1 cellular context compared by ENCODE assay signal in the genomic region with DNA sequence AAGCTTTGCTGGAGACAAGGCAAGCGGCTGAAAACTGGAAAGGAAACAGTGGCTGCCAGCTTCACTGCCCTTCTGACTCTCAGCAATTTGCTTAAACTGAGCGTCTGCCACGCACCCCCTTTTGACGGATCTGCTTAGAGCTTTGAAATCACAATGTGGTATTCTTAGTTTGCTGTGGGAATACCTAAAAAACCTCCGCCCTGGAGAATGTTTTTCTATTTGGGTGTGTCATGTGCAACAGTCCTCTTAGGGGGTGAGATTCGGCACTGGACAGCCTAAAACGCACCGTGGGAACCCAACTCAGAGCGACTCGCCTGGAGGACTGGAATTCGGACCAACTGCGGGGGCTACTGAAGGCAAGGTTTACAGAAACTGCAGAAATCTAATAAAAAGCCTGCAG.
TF ChIP-seq lines count a peak whose summit lies in the region.

No MANE protein-coding gene starts in this region.

TF ChIP-seq in GM23338, 12 proteins besides CTCF, POLR2A, EP300 and RAD21 (continued from another document):
- TF ChIP-seq, protein P1, sequence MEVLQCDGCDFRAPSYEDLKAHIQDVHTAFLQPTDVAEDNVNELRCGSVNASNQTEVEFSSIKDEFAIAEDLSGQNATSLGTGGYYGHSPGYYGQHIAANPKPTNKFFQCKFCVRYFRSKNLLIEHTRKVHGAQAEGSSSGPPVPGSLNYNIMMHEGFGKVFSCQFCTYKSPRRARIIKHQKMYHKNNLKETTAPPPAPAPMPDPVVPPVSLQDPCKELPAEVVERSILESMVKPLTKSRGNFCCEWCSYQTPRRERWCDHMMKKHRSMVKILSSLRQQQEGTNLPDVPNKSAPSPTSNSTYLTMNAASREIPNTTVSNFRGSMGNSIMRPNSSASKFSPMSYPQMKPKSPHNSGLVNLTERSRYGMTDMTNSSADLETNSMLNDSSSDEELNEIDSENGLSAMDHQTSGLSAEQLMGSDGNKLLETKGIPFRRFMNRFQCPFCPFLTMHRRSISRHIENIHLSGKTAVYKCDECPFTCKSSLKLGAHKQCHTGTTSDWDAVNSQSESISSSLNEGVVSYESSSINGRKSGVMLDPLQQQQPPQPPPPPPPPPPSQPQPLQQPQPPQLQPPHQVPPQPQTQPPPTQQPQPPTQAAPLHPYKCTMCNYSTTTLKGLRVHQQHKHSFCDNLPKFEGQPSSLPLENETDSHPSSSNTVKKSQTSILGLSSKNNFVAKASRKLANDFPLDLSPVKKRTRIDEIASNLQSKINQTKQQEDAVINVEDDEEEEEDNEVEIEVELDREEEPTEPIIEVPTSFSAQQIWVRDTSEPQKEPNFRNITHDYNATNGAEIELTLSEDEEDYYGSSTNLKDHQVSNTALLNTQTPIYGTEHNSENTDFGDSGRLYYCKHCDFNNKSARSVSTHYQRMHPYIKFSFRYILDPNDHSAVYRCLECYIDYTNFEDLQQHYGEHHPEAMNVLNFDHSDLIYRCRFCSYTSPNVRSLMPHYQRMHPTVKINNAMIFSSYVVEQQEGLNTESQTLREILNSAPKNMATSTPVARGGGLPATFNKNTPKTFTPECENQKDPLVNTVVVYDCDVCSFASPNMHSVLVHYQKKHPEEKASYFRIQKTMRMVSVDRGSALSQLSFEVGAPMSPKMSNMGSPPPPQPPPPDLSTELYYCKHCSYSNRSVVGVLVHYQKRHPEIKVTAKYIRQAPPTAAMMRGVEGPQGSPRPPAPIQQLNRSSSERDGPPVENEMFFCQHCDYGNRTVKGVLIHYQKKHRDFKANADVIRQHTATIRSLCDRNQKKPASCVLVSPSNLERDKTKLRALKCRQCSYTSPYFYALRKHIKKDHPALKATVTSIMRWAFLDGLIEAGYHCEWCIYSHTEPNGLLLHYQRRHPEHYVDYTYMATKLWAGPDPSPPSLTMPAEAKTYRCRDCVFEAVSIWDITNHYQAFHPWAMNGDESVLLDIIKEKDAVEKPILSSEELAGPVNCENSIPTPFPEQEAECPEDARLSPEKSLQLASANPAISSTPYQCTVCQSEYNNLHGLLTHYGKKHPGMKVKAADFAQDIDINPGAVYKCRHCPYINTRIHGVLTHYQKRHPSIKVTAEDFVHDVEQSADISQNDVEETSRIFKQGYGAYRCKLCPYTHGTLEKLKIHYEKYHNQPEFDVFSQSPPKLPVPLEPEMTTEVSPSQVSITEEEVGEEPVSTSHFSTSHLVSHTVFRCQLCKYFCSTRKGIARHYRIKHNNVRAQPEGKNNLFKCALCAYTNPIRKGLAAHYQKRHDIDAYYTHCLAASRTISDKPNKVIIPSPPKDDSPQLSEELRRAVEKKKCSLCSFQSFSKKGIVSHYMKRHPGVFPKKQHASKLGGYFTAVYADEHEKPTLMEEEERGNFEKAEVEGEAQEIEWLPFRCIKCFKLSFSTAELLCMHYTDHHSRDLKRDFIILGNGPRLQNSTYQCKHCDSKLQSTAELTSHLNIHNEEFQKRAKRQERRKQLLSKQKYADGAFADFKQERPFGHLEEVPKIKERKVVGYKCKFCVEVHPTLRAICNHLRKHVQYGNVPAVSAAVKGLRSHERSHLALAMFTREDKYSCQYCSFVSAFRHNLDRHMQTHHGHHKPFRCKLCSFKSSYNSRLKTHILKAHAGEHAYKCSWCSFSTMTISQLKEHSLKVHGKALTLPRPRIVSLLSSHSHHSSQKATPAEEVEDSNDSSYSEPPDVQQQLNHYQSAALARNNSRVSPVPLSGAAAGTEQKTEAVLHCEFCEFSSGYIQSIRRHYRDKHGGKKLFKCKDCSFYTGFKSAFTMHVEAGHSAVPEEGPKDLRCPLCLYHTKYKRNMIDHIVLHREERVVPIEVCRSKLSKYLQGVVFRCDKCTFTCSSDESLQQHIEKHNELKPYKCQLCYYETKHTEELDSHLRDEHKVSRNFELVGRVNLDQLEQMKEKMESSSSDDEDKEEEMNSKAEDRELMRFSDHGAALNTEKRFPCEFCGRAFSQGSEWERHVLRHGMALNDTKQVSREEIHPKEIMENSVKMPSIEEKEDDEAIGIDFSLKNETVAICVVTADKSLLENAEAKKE (CRISPR knock-in tag; IDR thresholded peaks at IDR 0.05), result no peak
- no peak for TF ChIP-seq POLR2AphosphoS5 (IDR thresholded peaks at IDR 0.05; ENCODE audit: low read depth)
- no peak for TF ChIP-seq ZNF114 (CRISPR knock-in tag; IDR thresholded peaks at IDR 0.05)
- TF ChIP-seq, protein P2, sequence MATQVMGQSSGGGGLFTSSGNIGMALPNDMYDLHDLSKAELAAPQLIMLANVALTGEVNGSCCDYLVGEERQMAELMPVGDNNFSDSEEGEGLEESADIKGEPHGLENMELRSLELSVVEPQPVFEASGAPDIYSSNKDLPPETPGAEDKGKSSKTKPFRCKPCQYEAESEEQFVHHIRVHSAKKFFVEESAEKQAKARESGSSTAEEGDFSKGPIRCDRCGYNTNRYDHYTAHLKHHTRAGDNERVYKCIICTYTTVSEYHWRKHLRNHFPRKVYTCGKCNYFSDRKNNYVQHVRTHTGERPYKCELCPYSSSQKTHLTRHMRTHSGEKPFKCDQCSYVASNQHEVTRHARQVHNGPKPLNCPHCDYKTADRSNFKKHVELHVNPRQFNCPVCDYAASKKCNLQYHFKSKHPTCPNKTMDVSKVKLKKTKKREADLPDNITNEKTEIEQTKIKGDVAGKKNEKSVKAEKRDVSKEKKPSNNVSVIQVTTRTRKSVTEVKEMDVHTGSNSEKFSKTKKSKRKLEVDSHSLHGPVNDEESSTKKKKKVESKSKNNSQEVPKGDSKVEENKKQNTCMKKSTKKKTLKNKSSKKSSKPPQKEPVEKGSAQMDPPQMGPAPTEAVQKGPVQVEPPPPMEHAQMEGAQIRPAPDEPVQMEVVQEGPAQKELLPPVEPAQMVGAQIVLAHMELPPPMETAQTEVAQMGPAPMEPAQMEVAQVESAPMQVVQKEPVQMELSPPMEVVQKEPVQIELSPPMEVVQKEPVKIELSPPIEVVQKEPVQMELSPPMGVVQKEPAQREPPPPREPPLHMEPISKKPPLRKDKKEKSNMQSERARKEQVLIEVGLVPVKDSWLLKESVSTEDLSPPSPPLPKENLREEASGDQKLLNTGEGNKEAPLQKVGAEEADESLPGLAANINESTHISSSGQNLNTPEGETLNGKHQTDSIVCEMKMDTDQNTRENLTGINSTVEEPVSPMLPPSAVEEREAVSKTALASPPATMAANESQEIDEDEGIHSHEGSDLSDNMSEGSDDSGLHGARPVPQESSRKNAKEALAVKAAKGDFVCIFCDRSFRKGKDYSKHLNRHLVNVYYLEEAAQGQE (IDR thresholded peaks at IDR 0.05; ENCODE audit: unreplicated experiment), result no peak
- TF ChIP-seq, protein P3, sequence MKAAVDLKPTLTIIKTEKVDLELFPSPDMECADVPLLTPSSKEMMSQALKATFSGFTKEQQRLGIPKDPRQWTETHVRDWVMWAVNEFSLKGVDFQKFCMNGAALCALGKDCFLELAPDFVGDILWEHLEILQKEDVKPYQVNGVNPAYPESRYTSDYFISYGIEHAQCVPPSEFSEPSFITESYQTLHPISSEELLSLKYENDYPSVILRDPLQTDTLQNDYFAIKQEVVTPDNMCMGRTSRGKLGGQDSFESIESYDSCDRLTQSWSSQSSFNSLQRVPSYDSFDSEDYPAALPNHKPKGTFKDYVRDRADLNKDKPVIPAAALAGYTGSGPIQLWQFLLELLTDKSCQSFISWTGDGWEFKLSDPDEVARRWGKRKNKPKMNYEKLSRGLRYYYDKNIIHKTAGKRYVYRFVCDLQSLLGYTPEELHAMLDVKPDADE (IDR thresholded peaks at IDR 0.05), result no peak
- no peak for TF ChIP-seq NANOG (IDR thresholded peaks at IDR 0.05; ENCODE audit: borderline replicate concordance)
